ENCODE assay signal across 23 cellular contexts in the genomic region with DNA sequence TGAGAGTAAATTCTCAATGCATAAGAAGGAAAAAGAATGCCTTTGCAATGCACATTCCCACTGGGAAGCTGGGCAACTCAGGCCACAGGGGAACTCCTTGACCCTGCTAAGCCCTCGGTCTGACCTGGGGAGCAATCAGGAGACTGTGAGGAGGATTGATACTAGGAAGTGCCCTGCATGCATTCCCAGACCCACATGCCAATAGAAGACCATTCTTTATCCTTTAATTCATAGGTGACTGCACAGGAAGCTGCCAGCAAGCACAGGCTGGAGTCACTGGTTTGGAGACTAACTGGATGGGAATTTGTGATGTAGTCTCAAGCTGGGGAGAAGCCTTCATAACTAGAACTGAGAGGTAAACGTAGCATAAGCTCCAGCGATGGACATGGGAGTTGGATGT.
"Had no signal": no experiment of that assay in that cellular context is flagged by ENCODE, and none has a peak within 500 bp of the region (broad histone marks: within the 10 kb centered on the region; RNA-seq: fewer than 3 reads in every experiment).

No MANE protein-coding gene starts in this region.

- H3K9me3 ChIP-seq: MG63 had no signal

- ATAC-seq: activated T-cell treated with anti-CD3 and anti-CD28 coated beads, Interleukin-2, amount 50 U/mL, for 4 hours; T-helper 17 cell had no signal

- H3K27ac ChIP-seq: brain microvascular endothelial cell, cardiac muscle cell, VCaP had no signal

- H3K27me3 ChIP-seq: brain microvascular endothelial cell, cardiac muscle cell, MG63 had no signal

- H3K4me3 ChIP-seq: cardiac muscle cell, MG63 had no signal

- H3K36me3 ChIP-seq: brain microvascular endothelial cell, cardiac muscle cell, MG63 had no signal

- DNase-seq: activated CD4-positive, alpha-beta memory T cell treated with anti-CD3 and anti-CD28 coated beads for 36 hours; activated CD4-positive, alpha-beta T cell treated with anti-CD3 and anti-CD28 coated beads, Interleukin-2, amount 10 ng/mL, durations not matched to agents 7 days and 5 days; activated CD4-positive, CD25-positive, alpha-beta regulatory T cell; activated CD8-positive, alpha-beta memory T cell treated with anti-CD3 and anti-CD28 coated beads for 24 hours; activated effector memory CD4-positive, alpha-beta T cell treated with anti-CD3 and anti-CD28 coated beads, Interleukin-2, amount 50 U/mL, for 16 hours; activated naive CD4-positive, alpha-beta T cell treated with anti-CD3 and anti-CD28 coated beads for 36 hours; activated T-cell treated with anti-CD3 and anti-CD28 coated beads, Interleukin-2, amount 50 U/mL, for 4 hours; brain microvascular endothelial cell; KG1; MG63; MV-4-11; NCI-H1092 treated with DMSO at 0.1 percent for 48 hours; NCI-H1417 treated with DMSO at 0.1 percent for 48 hours; NCI-H1694; NCI-H2029; NCI-H510A treated with DMSO at 0.1 percent for 48 hours; NCI-H69; NK-92 treated with Interleukin-12 subunit alpha and Interleukin-12 subunit beta, amount 100 ng/mL, for 24 hours; SHP77 treated with DMSO at 0.1 percent for 48 hours; T-helper 17 cell; T1000 had no signal
